In the genomic region with DNA sequence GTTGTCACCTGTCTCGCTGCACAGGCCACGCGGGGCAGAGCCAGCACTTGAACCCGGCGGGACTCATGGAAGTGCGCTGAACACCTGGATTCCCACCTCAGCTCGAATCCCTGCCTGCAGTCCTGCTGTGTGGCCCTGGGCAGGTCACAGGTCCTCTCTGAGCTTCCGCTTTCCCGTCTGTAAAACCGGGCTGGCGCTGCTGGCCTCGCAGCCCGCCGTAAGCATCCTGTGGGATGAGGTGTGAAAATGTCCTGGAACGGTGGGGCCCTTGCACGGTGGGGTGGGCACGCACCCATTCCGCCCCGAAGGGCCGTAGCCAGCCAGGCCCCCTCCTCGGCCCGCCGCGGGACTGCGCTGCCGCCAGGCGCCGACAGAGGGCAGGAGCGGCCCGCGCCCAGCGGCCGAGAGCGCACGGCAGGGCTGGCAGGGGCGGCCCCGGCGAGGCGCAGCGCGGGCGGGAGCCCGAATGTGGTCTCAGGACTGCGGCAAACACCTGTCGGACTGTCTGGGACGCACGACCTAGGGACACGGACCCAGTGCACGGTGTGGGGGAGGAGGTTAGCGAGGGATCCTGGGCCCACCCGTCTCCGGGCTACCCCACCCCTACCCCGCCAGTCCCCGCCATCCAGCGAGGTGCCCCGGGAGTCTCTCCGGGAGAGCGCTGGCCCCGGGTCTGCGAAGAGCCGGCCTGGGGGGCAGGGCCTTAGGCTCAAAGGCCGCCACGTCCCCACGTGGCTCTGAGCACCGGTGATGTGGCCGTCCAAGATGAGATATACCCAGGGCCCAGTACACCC, we compare ENCODE assay signal across 9 cellular contexts. TPM values are rescaled to one million over a fixed set of nuclear protein-coding genes. Genes with fewer than 3 reads are reported as not detected.
A peak's percentile ranks its signal among the peaks of the same experiment; 100 is the strongest.
DNase-seq lines count a peak whose midpoint lies in the region; ATAC-seq, FAIRE-seq and TF ChIP-seq lines count a peak whose summit lies in the region.
"Had no signal": no experiment of that assay in that cellular context is flagged by ENCODE, and none has a peak within 500 bp of the region (broad histone marks: within the 10 kb centered on the region; RNA-seq: fewer than 3 reads in every experiment).

No MANE protein-coding gene starts in this region.

- TF ChIP-seq CTCF in GM12878 (IDR thresholded peaks at IDR 0.05 in 2 of 3, conservative IDR thresholded peaks at IDR 0.05 in 1 of 3; ENCODE audit: control insufficient read depth in 2 of 3, extremely low read depth in 1 of 3, insufficient read depth in 1 of 3, low read depth in 3 of 3, low read length in 3 of 3) = peak; percentile 74 to 88 (median 83)

- H3K79me2 ChIP-seq in GM12878 (ENCODE audit: control insufficient read depth, insufficient read depth, low read length) = no peaks in the 10 kb centered on the region

- no peaks in the 10 kb centered on the region for H3K36me3 ChIP-seq in GM12878 (ENCODE audit: control insufficient read depth in 2 of 2, insufficient read depth in 2 of 2, low read length in 1 of 2)

- peaks cover 2% of the 10 kb centered on the region for H3K36me3 Mint-ChIP-seq in T-helper 17 cell (ENCODE audit: low read depth)

- POLR2A ChIA-PET in GM12878 (lab: Charles Lee) = no interaction called here

- no peak overlapping the region for H3K4me3 Mint-ChIP-seq in T-helper 17 cell

- no peaks in the 10 kb centered on the region for H4K20me1 ChIP-seq in GM12878 (ENCODE audit: control insufficient read depth, insufficient read depth)

- no peaks in the 10 kb centered on the region for H3K9me3 ChIP-seq in T-helper 17 cell (ENCODE audit: control insufficient read depth, low read length, poor library complexity, severe bottlenecking)
- no peaks in the 10 kb centered on the region for H3K9me3 ChIP-seq in GM12878 (replicated peaks; ENCODE audit: control insufficient read depth, insufficient read depth, low read length)

- no TSS peak for BruUV-seq in GM12878 (replicated peaks; lab: Mats Ljungman, UMichigan)

- H3K27me3 ChIP-seq in GM12878 (replicated peaks in 1 of 2; ENCODE audit: control insufficient read depth in 2 of 2, insufficient read depth in 2 of 2, low read length in 1 of 2) = no peaks in the 10 kb centered on the region; a peak in 1 of 4 replicates

- no peak for FAIRE-seq in GM12878 (lab: Jason Lieb, UNC)

- H3K4me2 ChIP-seq in GM12878 (ENCODE audit: control insufficient read depth, insufficient read depth) = peak overlapping the region; percentile 11; the same call in 1 of the 2 replicates

- TF ChIP-seq POLR2A in GM12878 (IDR thresholded peaks at IDR 0.05; ENCODE audit: low read depth, low read length) = no peak

- H3K27me3 Mint-ChIP-seq in T-helper 17 cell = peaks cover 35% of the 10 kb centered on the region

- peak; percentile 93 for TF ChIP-seq RAD21 in GM12878 (IDR thresholded peaks at IDR 0.05; ENCODE audit: insufficient read depth, low read depth, low read length)

- CTCF ChIA-PET in GM12878 (lab: Yijun Ruan, JAX) = interaction anchor here (0.8 to 3.7 kb wide), 9 partner anchors 12 to 200 kb away, joined by 3 to 28 read pairs (median 5); no protein-coding TSS in a partner anchor

- in situ Hi-C loops in GM12878 (cut with MboI) = no loop called here

- TF ChIP-seq EP300 in GM12878 (IDR thresholded peaks at IDR 0.05; ENCODE audit: borderline replicate concordance in 1 of 2, control insufficient read depth in 1 of 2, low read depth in 2 of 2, low read length in 2 of 2) = no peak

- no peak overlapping the region for H3K4me3 ChIP-seq in GM12878

- H3K4me1 Mint-ChIP-seq in T-helper 17 cell = no peaks in the 10 kb centered on the region

- peak overlapping the region; percentile 30; the same call in 1 of the 2 replicates for H2AFZ ChIP-seq in GM12878 (ENCODE audit: control insufficient read depth, low read depth, low read length)

- intact Hi-C loops in GM12878 (cut with micrococcal nuclease; ENCODE audit: unreplicated experiment) = loop anchor here (1.0 to 5.0 kb wide), 3 partner anchors 72 to 329 kb away; no protein-coding TSS in a partner anchor

- 12% methylated on average over 57 of the region's 66 CpGs for WGBS in GM12878 (ENCODE audit: insufficient coverage, insufficient replicate concordance, low lambda C conversion rate, missing lambda C conversion rate)

- H3K9ac ChIP-seq in GM12878 (ENCODE audit: control insufficient read depth, insufficient read depth, low read length) = no peak overlapping the region

- H3K4me1 ChIP-seq in GM12878 (ENCODE audit: control insufficient read depth, insufficient read depth, low read length) = no peaks in the 10 kb centered on the region

- H3K27ac ChIP-seq in GM12878 (ENCODE audit: control insufficient read depth, insufficient read depth) = no peak overlapping the region
- H3K27ac ChIP-seq: skin epidermis had no signal

- RAD21 ChIA-PET in GM12878 (lab: Charles Lee; ENCODE audit: unreplicated experiment) = interaction anchor here (1.0 kb wide), 1 partner anchor 71 kb away, joined by 3 read pairs; no protein-coding TSS in a partner anchor

- SMC1A ChIA-PET in GM12878 (lab: Charles Lee; ENCODE audit: uncharacterized antibody, unreplicated experiment) = interaction anchor here (1.0 kb wide), 1 partner anchor 183 kb away, joined by 3 read pairs; no protein-coding TSS in a partner anchor

- DNase-seq in AG08396 (ENCODE audit: low spot score) (peak; percentile 93), HK-2 (ENCODE audit: unreplicated experiment) (peak; percentile 54), T-helper 17 cell (peak; percentile 41 to 62 (median 52)), GM12878 (ENCODE audit: low read depth, low spot score) (no peak), iPS-NIHi7 (ENCODE audit: extremely low spot score) (peak; percentile 95), kidney glomerular epithelial cell (lab: John Stamatoyannopoulos, UW) (no peak)
- DNase-seq in stimulated activated CD4-positive, alpha-beta T cell treated with anti-CD3 and anti-CD28 coated beads, Interleukin-1b, Interleukin-23, amount 100 ng/mL, for 48 hours = peak; percentile 43

- ATAC-seq in GM18868 (IDR thresholded peaks at IDR 0.05; ENCODE audit: unreplicated experiment) (peak; percentile 79), T-helper 17 cell (peak; percentile 93), GM12878 (peak; percentile 98)

- H3K27ac Mint-ChIP-seq in T-helper 17 cell = no peak overlapping the region

TF ChIP-seq in GM12878, 131 proteins besides CTCF, POLR2A, EP300 and RAD21 (continues in another document):
- peak; percentile 25 for TF ChIP-seq RELA (IDR thresholded peaks at IDR 0.05; ENCODE audit: borderline replicate concordance, partially characterized antibody)
- TF ChIP-seq KDM1A (IDR thresholded peaks at IDR 0.05; ENCODE audit: borderline replicate concordance) = no peak
- TF ChIP-seq, protein P1, sequence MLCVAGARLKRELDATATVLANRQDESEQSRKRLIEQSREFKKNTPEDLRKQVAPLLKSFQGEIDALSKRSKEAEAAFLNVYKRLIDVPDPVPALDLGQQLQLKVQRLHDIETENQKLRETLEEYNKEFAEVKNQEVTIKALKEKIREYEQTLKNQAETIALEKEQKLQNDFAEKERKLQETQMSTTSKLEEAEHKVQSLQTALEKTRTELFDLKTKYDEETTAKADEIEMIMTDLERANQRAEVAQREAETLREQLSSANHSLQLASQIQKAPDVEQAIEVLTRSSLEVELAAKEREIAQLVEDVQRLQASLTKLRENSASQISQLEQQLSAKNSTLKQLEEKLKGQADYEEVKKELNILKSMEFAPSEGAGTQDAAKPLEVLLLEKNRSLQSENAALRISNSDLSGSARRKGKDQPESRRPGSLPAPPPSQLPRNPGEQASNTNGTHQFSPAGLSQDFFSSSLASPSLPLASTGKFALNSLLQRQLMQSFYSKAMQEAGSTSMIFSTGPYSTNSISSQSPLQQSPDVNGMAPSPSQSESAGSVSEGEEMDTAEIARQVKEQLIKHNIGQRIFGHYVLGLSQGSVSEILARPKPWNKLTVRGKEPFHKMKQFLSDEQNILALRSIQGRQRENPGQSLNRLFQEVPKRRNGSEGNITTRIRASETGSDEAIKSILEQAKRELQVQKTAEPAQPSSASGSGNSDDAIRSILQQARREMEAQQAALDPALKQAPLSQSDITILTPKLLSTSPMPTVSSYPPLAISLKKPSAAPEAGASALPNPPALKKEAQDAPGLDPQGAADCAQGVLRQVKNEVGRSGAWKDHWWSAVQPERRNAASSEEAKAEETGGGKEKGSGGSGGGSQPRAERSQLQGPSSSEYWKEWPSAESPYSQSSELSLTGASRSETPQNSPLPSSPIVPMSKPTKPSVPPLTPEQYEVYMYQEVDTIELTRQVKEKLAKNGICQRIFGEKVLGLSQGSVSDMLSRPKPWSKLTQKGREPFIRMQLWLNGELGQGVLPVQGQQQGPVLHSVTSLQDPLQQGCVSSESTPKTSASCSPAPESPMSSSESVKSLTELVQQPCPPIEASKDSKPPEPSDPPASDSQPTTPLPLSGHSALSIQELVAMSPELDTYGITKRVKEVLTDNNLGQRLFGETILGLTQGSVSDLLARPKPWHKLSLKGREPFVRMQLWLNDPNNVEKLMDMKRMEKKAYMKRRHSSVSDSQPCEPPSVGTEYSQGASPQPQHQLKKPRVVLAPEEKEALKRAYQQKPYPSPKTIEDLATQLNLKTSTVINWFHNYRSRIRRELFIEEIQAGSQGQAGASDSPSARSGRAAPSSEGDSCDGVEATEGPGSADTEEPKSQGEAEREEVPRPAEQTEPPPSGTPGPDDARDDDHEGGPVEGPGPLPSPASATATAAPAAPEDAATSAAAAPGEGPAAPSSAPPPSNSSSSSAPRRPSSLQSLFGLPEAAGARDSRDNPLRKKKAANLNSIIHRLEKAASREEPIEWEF (IDR thresholded peaks at IDR 0.05; ENCODE audit: insufficient replicate concordance, low read depth, low read length) = no peak
- TF ChIP-seq POLR2AphosphoS2 (IDR thresholded peaks at IDR 0.05; ENCODE audit: low read depth, low read length) = no peak
- TF ChIP-seq NFXL1 (IDR thresholded peaks at IDR 0.05; ENCODE audit: borderline replicate concordance) = no peak
- TF ChIP-seq IKZF1 (conservative IDR thresholded peaks at IDR 0.05) = peak; percentile 44

RNA-seq across cellular contexts. Expression of gene DNAJB8, which starts 40.4 kb away (rescaled TPM):
- not detected for total RNA-seq in T-helper 17 cell
- not detected in 2 replicates for total RNA-seq in GM12878 (2013; cell fraction: nucleolus; rRNA removed)
- total RNA-seq in GM12878 (2014; rRNA removed) = not detected in 2 replicates
- not detected in 2 replicates for total RNA-seq in GM12878 (2014; rRNA removed; fragmentation: Illumina TruSeq; extraction: Trizol)
- not detected in 2 replicates for total RNA-seq in GM12878 (2021)
- polyA plus RNA-seq in GM12878 (2011; ENCODE audit: low read depth) = not detected
- polyA plus RNA-seq in GM12878 (2011; rRNA removed) = not detected in 2 replicates
- polyA plus RNA-seq in GM12878 (2011; cell fraction: cytosol; rRNA removed) = not detected in 2 replicates
- not detected in 2 replicates for polyA plus RNA-seq in GM12878 (2011; cell fraction: nucleus; rRNA removed)
- not detected in 2 replicates for polyA plus RNA-seq in GM12878 (2012)
- polyA plus RNA-seq in GM12878 (2014; fragmentation: Illumina TruSeq; extraction: Trizol) = not detected in 2 replicates
- polyA plus RNA-seq in GM12878 (2014; fragmentation: Nextera tagmentation; extraction: Ambion mirVana) = not detected
- polyA plus RNA-seq in GM12878 (2014; rRNA removed) = not detected in 2 replicates
- not detected for polyA plus RNA-seq in GM12878 (2016; fragmentation: Nextera tagmentation; extraction: Ambion mirVana)
- not detected in 2 replicates for polyA minus RNA-seq in GM12878 (2011; rRNA and poly(A)+ RNA removed)
- not detected in 2 replicates for polyA minus RNA-seq in GM12878 (2011; cell fraction: cytosol; rRNA and poly(A)+ RNA removed)
- not detected in 2 replicates for polyA minus RNA-seq in GM12878 (2011; cell fraction: nucleus; rRNA and poly(A)+ RNA removed)

Comparison
In these comparisons a context has a peak if more than half of its experiments do, and no peak if none do; other contexts are left out.
1. DNase-seq: peak in AG08396 (single experiment), HK-2 (single experiment), T-helper 17 cell (3 of 3), iPS-NIHi7 (single experiment) and stimulated activated CD4-positive, alpha-beta T cell treated with anti-CD3 and anti-CD28 coated beads, Interleukin-1b, Interleukin-23, amount 100 ng/mL, for 48 hours (single experiment); none in GM12878 (single experiment) and kidney glomerular epithelial cell (single experiment).
2. Peak in every context shown above with its lines, with median percentiles within 50 percentile points of each other: ATAC-seq.